ENCODE assay signal across 23 cellular contexts in genomic region chrX:21481761-21482160, GRCh38.
"Had no signal": no experiment of that assay in that cellular context is flagged by ENCODE, and none has a peak within 500 bp of the region (broad histone marks: within the 10 kb centered on the region; RNA-seq: fewer than 3 reads in every experiment).

No MANE protein-coding gene starts in this region.

- ATAC-seq: effector memory CD8-positive, alpha-beta T cell; foreskin keratinocyte; gastroesophageal sphincter; heart left ventricle; left cardiac atrium; left lung; left ventricle myocardium superior; lower lobe of right lung; mucosa of descending colon; naive thymus-derived CD8-positive, alpha-beta T cell had no signal

- H3K9me3 Mint-ChIP-seq: dendritic cell treated with granulocyte-macrophage colony-stimulating factor and Interleukin-4, amounts not matched to agents 40 ng/mL and 50 ng/mL, for 4 days; effector memory CD8-positive, alpha-beta T cell; endodermal cell; immature natural killer cell; mesothelial cell of epicardium; naive thymus-derived CD8-positive, alpha-beta T cell had no signal

- H3K27me3 Mint-ChIP-seq: dendritic cell treated with granulocyte-macrophage colony-stimulating factor and Interleukin-4, amounts not matched to agents 40 ng/mL and 50 ng/mL, for 4 days; effector memory CD8-positive, alpha-beta T cell; naive B cell; naive thymus-derived CD8-positive, alpha-beta T cell had no signal

- DNase-seq: colonic mucosa; cortex of kidney; effector CD8-positive, alpha-beta T cell; effector memory CD8-positive, alpha-beta T cell; endodermal cell; heart left ventricle; hypothalamus; immature natural killer cell; islet precursor cell; left cardiac atrium; left lung; left ventricle myocardium superior; lower lobe of right lung; mesenchymal stem cell; mucosa of descending colon; naive B cell; naive thymus-derived CD8-positive, alpha-beta T cell had no signal

- H3K4me3 Mint-ChIP-seq: dendritic cell treated with granulocyte-macrophage colony-stimulating factor and Interleukin-4, amounts not matched to agents 40 ng/mL and 50 ng/mL, for 4 days; effector memory CD8-positive, alpha-beta T cell; endodermal cell; immature natural killer cell; mesothelial cell of epicardium; naive B cell; naive thymus-derived CD8-positive, alpha-beta T cell had no signal

- H3K36me3 ChIP-seq: colonic mucosa, esophagus muscularis mucosa, gastroesophageal sphincter, heart left ventricle, left lung, lower lobe of right lung had no signal

- H3K4me1 Mint-ChIP-seq: immature natural killer cell had no signal

- H3K36me3 Mint-ChIP-seq: immature natural killer cell; mesothelial cell of epicardium; naive B cell; naive thymus-derived CD8-positive, alpha-beta T cell had no signal

- H3K4me3 ChIP-seq: colonic mucosa, esophagus muscularis mucosa, gastroesophageal sphincter, heart left ventricle, hepatocyte, left lung, lower lobe of right lung, mucosa of descending colon had no signal

- H3K27me3 ChIP-seq: colonic mucosa, esophagus muscularis mucosa, foreskin keratinocyte, gastroesophageal sphincter, heart left ventricle, hepatocyte, left lung had no signal

- H3K27ac Mint-ChIP-seq: dendritic cell treated with granulocyte-macrophage colony-stimulating factor and Interleukin-4, amounts not matched to agents 40 ng/mL and 50 ng/mL, for 4 days; effector memory CD8-positive, alpha-beta T cell; endodermal cell; immature natural killer cell; mesothelial cell of epicardium; naive B cell had no signal
